Comparison of ENCODE assay signal across 20 cellular contexts in genomic region chr18:22536558-22536957, GRCh38.
DNase-seq lines count a peak whose midpoint lies in the region; ATAC-seq, FAIRE-seq and TF ChIP-seq lines count a peak whose summit lies in the region.
"Had no signal": no experiment of that assay in that cellular context is flagged by ENCODE, and none has a peak within 500 bp of the region (broad histone marks: within the 10 kb centered on the region; RNA-seq: fewer than 3 reads in every experiment).

No MANE protein-coding gene starts in this region.

- WGBS in GM23248 (ENCODE audit: low coverage in 1 of 2, low lambda C conversion rate in 2 of 2, missing lambda C conversion rate in 2 of 2), 2 experiments = 80 to 81% methylated on average over 7 of the region's 7 CpGs
- WGBS in mesenchymal stem cell = 80% methylated on average over 7 of the region's 7 CpGs
- 79 to 97% methylated on average over 5 to 6 of the region's 7 CpGs for WGBS in gastroesophageal sphincter (ENCODE audit: low coverage in 1 of 2), 2 donors
- WGBS in adrenal gland, 4 donors = 86 to 97% (median 88%) methylated on average over 7 of the region's 7 CpGs

- H3K27me3 ChIP-seq in GM23248 (replicated peaks; ENCODE audit: insufficient read depth) = no peaks in the 10 kb centered on the region
- no peaks in the 10 kb centered on the region for H3K27me3 ChIP-seq in mesenchymal stem cell (ENCODE audit: control insufficient read depth in 1 of 2, insufficient read depth in 1 of 2, low read length in 2 of 2)
- no peaks in the 10 kb centered on the region for H3K27me3 ChIP-seq in gastroesophageal sphincter
- H3K27me3 ChIP-seq in adrenal gland = no peaks in the 10 kb centered on the region
- H3K27me3 ChIP-seq: BE2C had no signal

- no peak for TF ChIP-seq POLR2A in gastroesophageal sphincter (IDR thresholded peaks at IDR 0.05)
- no peak for TF ChIP-seq POLR2A in adrenal gland (IDR thresholded peaks at IDR 0.05)

- H4K91ac ChIP-seq in mesenchymal stem cell (ENCODE audit: low read length) = no peak overlapping the region

- ATAC-seq in gastroesophageal sphincter = no peak
- ATAC-seq: A549, HepG2 had no signal

- no peak for FAIRE-seq in frontal cortex (lab: Jason Lieb, UNC)
- FAIRE-seq: A549, GM12892, GM19239, HepG2 had no signal

- H3K4me3 ChIP-seq in GM23248 = no peak overlapping the region
- no peak overlapping the region for H3K4me3 ChIP-seq in choroid plexus epithelial cell (ENCODE audit: low read depth, low read length)
- H3K4me3 ChIP-seq in mesenchymal stem cell (ENCODE audit: insufficient read depth in 1 of 2, low read depth in 1 of 2, low read length in 2 of 2) = no peak overlapping the region
- H3K4me3 ChIP-seq in foreskin fibroblast (ENCODE audit: low read depth in 1 of 2, low read length in 2 of 2) = no peak overlapping the region
- no peak overlapping the region for H3K4me3 ChIP-seq in gastroesophageal sphincter
- no peak overlapping the region for H3K4me3 ChIP-seq in adrenal gland
- H3K4me3 ChIP-seq: A549 had no signal

- H4K20me1 ChIP-seq in GM23248 (ENCODE audit: insufficient read depth) = no peaks in the 10 kb centered on the region

- in situ Hi-C loops in GM23248 (cut with MboI) = no loop called here

- intact Hi-C loops in adrenal gland (cut with DNase I) = no loop called here

- H3K36me3 ChIP-seq in GM23248 (ENCODE audit: low read depth) (no peaks in the 10 kb centered on the region), mesenchymal stem cell (ENCODE audit: control insufficient read depth in 1 of 2, insufficient read depth in 2 of 2, low read depth in 1 of 2, low read length in 2 of 2) (no peaks in the 10 kb centered on the region), gastroesophageal sphincter (no peaks in the 10 kb centered on the region), adrenal gland (replicated peaks in 1 of 2) (no peaks in the 10 kb centered on the region)
- H3K36me3 ChIP-seq: BE2C had no signal

- no peak overlapping the region for H3K14ac ChIP-seq in mesenchymal stem cell (ENCODE audit: low read length in 2 of 2)

- H3K23ac ChIP-seq in mesenchymal stem cell (ENCODE audit: low read length in 2 of 2) = no peak overlapping the region

- TF ChIP-seq CTCF in choroid plexus epithelial cell (conservative IDR thresholded peaks at IDR 0.05; ENCODE audit: low read depth, low read length) = peak; percentile 4
- TF ChIP-seq CTCF in foreskin fibroblast (IDR thresholded peaks at IDR 0.05; ENCODE audit: low read depth, low read length) = no peak
- no peak for TF ChIP-seq CTCF in gastroesophageal sphincter (IDR thresholded peaks at IDR 0.05)
- no peak for TF ChIP-seq CTCF in adrenal gland (IDR thresholded peaks at IDR 0.05)

- no peaks in the 10 kb centered on the region for H3K9me3 ChIP-seq in GM23248 (ENCODE audit: low read depth)
- H3K9me3 ChIP-seq in mesenchymal stem cell (ENCODE audit: control insufficient read depth, low read length) = no peaks in the 10 kb centered on the region
- no peaks in the 10 kb centered on the region for H3K9me3 ChIP-seq in gastroesophageal sphincter
- H3K9me3 ChIP-seq in adrenal gland (replicated peaks in 1 of 3) = no peaks in the 10 kb centered on the region
- H3K9me3 ChIP-seq: A549, BE2C had no signal

- H3K4me2 ChIP-seq in GM23248 (ENCODE audit: unreplicated experiment) (no peak overlapping the region), mesenchymal stem cell (ENCODE audit: low read length, poor library complexity, severe bottlenecking) (no peak overlapping the region)
- H3K4me2 ChIP-seq: A549 had no signal

- H2BK5ac ChIP-seq in mesenchymal stem cell (ENCODE audit: low read depth, low read length, poor library complexity, severe bottlenecking) = no peak overlapping the region

- peak overlapping the region; percentile 49 for H2BK120ac ChIP-seq in mesenchymal stem cell (ENCODE audit: low read depth, low read length)

- H3K4me1 ChIP-seq in GM23248 (ENCODE audit: insufficient read depth) (peaks cover 18% of the 10 kb centered on the region), mesenchymal stem cell (ENCODE audit: control insufficient read depth, insufficient read depth, low read depth, low read length) (no peaks in the 10 kb centered on the region), gastroesophageal sphincter (no peaks in the 10 kb centered on the region), adrenal gland (replicated peaks in 1 of 2) (peaks cover 0 to under 1% of the 10 kb centered on the region in 2 donors)
- H3K4me1 ChIP-seq: A549, BE2C had no signal

- peaks cover 13% of the 10 kb centered on the region; the same call in 1 of the 2 replicates for H3F3A ChIP-seq in GM23248 (ENCODE audit: insufficient read depth)

- no peak overlapping the region for H2BK12ac ChIP-seq in mesenchymal stem cell (ENCODE audit: low read length in 2 of 2)

- H3K9me2 ChIP-seq in GM23248 (ENCODE audit: insufficient read depth) = no peaks in the 10 kb centered on the region

- H3K4ac ChIP-seq in mesenchymal stem cell (ENCODE audit: low read depth in 1 of 2, low read length in 2 of 2) = no peak overlapping the region

- H3K9ac ChIP-seq in GM23248 (no peak overlapping the region), mesenchymal stem cell (ENCODE audit: low read length) (no peak overlapping the region)

- no peaks in the 10 kb centered on the region for H3K79me1 ChIP-seq in mesenchymal stem cell (replicated peaks; ENCODE audit: low read length, poor library complexity, severe bottlenecking)

- H3K79me2 ChIP-seq in GM23248 (ENCODE audit: insufficient read depth) = no peaks in the 10 kb centered on the region

- H2AK5ac ChIP-seq in mesenchymal stem cell (ENCODE audit: low read length, severe bottlenecking) = no peak overlapping the region

- H2BK15ac ChIP-seq in mesenchymal stem cell (ENCODE audit: low read depth, poor library complexity, severe bottlenecking) = no peak overlapping the region

- TF ChIP-seq EP300 in gastroesophageal sphincter (IDR thresholded peaks at IDR 0.05) = no peak

- H4K8ac ChIP-seq in mesenchymal stem cell (ENCODE audit: low read length) = no peak overlapping the region

- H2AFZ ChIP-seq in GM23248 (peak overlapping the region; percentile 31), mesenchymal stem cell (ENCODE audit: low read depth, low read length) (no peak overlapping the region)

- no peak overlapping the region for H3K18ac ChIP-seq in mesenchymal stem cell (ENCODE audit: low read depth in 1 of 2, low read length in 2 of 2)

- H3K27ac ChIP-seq in GM23248 = no peak overlapping the region
- no peak overlapping the region for H3K27ac ChIP-seq in mesenchymal stem cell (ENCODE audit: low read length, poor library complexity, severe bottlenecking)
- H3K27ac ChIP-seq in gastroesophageal sphincter = no peak overlapping the region
- H3K27ac ChIP-seq in adrenal gland = no peak overlapping the region
- H3K27ac ChIP-seq: A549, C4-2B had no signal

- DNase-seq in ELF-1 (ENCODE audit: low read depth, low spot score) (peak; percentile 52), GM23248 (no peak), choroid plexus epithelial cell (ENCODE audit: low read depth) (no peak), mesenchymal stem cell (no peak), frontal cortex (ENCODE audit: low spot score in 2 of 2) (no peak), foreskin fibroblast (no peak), adrenal gland (no peak)
- DNase-seq: BE2C; CD4-positive, alpha-beta memory T cell; DMS153; DMS79 treated with DMSO at 0.1 percent for 48 hours; EL; GDM1; H7 had no signal
